In genomic region chr1:41504126-41505035, GRCh38 we compare ENCODE assay signal across 9 cellular contexts. TPM values are rescaled to one million over a fixed set of nuclear protein-coding genes. Genes with fewer than 3 reads are reported as not detected.
A peak's percentile ranks its signal among the peaks of the same experiment; 100 is the strongest.
DNase-seq lines count a peak whose midpoint lies in the region; ATAC-seq and TF ChIP-seq lines count a peak whose summit lies in the region.
"Had no signal": no experiment of that assay in that cellular context is flagged by ENCODE, and none has a peak within 500 bp of the region (broad histone marks: within the 10 kb centered on the region; RNA-seq: fewer than 3 reads in every experiment).

No MANE protein-coding gene starts in this region.

- WGBS in sigmoid colon, 2 donors: 73 to 76% methylated on average over 15 of the region's 15 CpGs

- no peaks in the 10 kb centered on the region for H3K36me3 ChIP-seq in brain microvascular endothelial cell (replicated peaks)
- no peaks in the 10 kb centered on the region for H3K36me3 ChIP-seq in sigmoid colon

- no peak for TF ChIP-seq POLR2A in sigmoid colon (IDR thresholded peaks at IDR 0.05)

- no peak for ATAC-seq in HG02981 (IDR thresholded peaks at IDR 0.05; ENCODE audit: unreplicated experiment)

- TF ChIP-seq EP300 in sigmoid colon (IDR thresholded peaks at IDR 0.05): no peak

- H3K4me3 ChIP-seq in brain microvascular endothelial cell (ENCODE audit: low read depth, low read length): no peak overlapping the region
- no peak overlapping the region for H3K4me3 ChIP-seq in sigmoid colon

- H3K27me3 ChIP-seq in brain microvascular endothelial cell (replicated peaks) (no peaks in the 10 kb centered on the region), sigmoid colon (no peaks in the 10 kb centered on the region)

- TF ChIP-seq CTCF in brain microvascular endothelial cell (IDR thresholded peaks at IDR 0.05; ENCODE audit: low read depth, low read length, missing control alignments) (no peak), sigmoid colon (IDR thresholded peaks at IDR 0.05) (no peak)

- no peak overlapping the region for H3K27ac ChIP-seq in brain microvascular endothelial cell
- H3K27ac ChIP-seq in sigmoid colon: no peak overlapping the region

- peaks cover 0 to 16% (median 14%) of the 10 kb centered on the region in 4 donors for H3K4me1 ChIP-seq in sigmoid colon

- intact Hi-C loops in sigmoid colon (cut with DNase I): no loop called here

- H3K9me3 ChIP-seq in sigmoid colon: no peaks in the 10 kb centered on the region

- in situ Hi-C loops in brain microvascular endothelial cell (cut with HindIII; ENCODE audit: low pct_ligation_motif_present, low sequenced_read_pairs): no loop called here

- DNase-seq in NCI-H2107 treated with DMSO at 0.1 percent for 48 hours (lab: John Stamatoyannopoulos, UW; ENCODE audit: unreplicated experiment) (peak; percentile 41), NCI-H2107 (lab: John Stamatoyannopoulos, UW) (no peak), NCI-H345 (lab: John Stamatoyannopoulos, UW) (peak; percentile 70), brain microvascular endothelial cell (peak; percentile 52), non-pigmented ciliary epithelial cell (ENCODE audit: low read depth) (peak; percentile 70), dedifferentiated amniotic fluid mesenchymal stem cell (ENCODE audit: extremely low spot score) (no peak), sigmoid colon (no peak)
- DNase-seq: activated naive CD4-positive, alpha-beta T cell treated with anti-CD3 and anti-CD28 coated beads, Interleukin-2, amount 50 U/mL, for 16 hours had no signal

RNA-seq across cellular contexts. Expression of gene EDN2, which starts 19.9 kb away (rescaled TPM):
- 1 to 10 TPM in 1 of 4 donors, not detected in 3; 2.2 TPM for total RNA-seq in sigmoid colon
- 1 to 10 TPM in 1 of 3 donors, under 1 TPM in 2; 0.57 to 4.8 (median 0.92) TPM for polyA plus RNA-seq in sigmoid colon

Comparison
In these comparisons a context has a peak if more than half of its experiments do, and no peak if none do; other contexts are left out.
1. DNase-seq: peak in NCI-H2107 treated with DMSO at 0.1 percent for 48 hours (single experiment), NCI-H345 (single experiment), brain microvascular endothelial cell (single experiment) and non-pigmented ciliary epithelial cell (single experiment); none in NCI-H2107 (single experiment), dedifferentiated amniotic fluid mesenchymal stem cell (single experiment) and sigmoid colon (single experiment).